In the genomic region with DNA sequence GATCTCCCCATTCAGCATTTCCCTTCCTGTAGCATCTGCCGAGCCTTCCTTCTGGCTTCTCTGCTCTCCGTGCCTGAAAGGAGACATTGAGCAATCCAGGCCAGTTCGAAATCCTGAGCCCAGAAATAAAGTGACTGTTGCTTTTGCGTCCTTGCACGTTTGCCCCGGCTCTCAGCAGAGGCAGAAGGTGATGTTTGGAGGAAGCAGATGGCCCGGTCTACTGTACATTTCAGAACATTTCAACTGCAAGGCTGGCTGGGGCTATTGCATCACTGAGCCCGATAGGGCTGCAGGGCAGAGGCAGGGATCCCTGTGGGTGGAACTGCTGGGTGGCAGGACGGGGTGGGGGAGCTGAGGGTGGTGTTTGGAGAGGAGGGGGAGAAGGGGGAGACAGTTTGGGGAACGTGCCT, we compare ENCODE assay signal across 13 cellular contexts. TPM values are rescaled to one million over a fixed set of nuclear protein-coding genes. Genes with fewer than 3 reads are reported as not detected.
A peak's percentile ranks its signal among the peaks of the same experiment; 100 is the strongest.
DNase-seq lines count a peak whose midpoint lies in the region; ATAC-seq and TF ChIP-seq lines count a peak whose summit lies in the region.
"Had no signal": no experiment of that assay in that cellular context is flagged by ENCODE, and none has a peak within 500 bp of the region (broad histone marks: within the 10 kb centered on the region; RNA-seq: fewer than 3 reads in every experiment).

No MANE protein-coding gene starts in this region.

- in situ Hi-C loops in IMR-90 (cut with MboI; ENCODE audit: low sequenced_read_pairs) = no loop called here

- CTCF ChIA-PET in IMR-90 (lab: Yijun Ruan, JAX) = no interaction called here

- H3K4me3 Mint-ChIP-seq in nephron progenitor cell = no peak overlapping the region

- no peak overlapping the region for H2BK20ac ChIP-seq in IMR-90 (ENCODE audit: low read depth, low read length)

- H3K56ac ChIP-seq in IMR-90 (ENCODE audit: extremely low read depth, insufficient read depth, low read length) = no peak overlapping the region
- H3K56ac ChIP-seq in mesendoderm (ENCODE audit: low read length) = no peak overlapping the region

- H3K9me3 ChIP-seq in IMR-90 (ENCODE audit: control insufficient read depth, insufficient read depth, low read length) (peaks cover 4% of the 10 kb centered on the region; the same call in 1 of the 2 replicates), ascending aorta (no peaks in the 10 kb centered on the region), mesenchymal stem cell (ENCODE audit: control insufficient read depth, low read length) (no peaks in the 10 kb centered on the region)

- no peaks in the 10 kb centered on the region for H3K9me3 Mint-ChIP-seq in nephron progenitor cell

- H2BK120ac ChIP-seq in IMR-90 (ENCODE audit: low read depth, low read length) = no peak overlapping the region
- H2BK120ac ChIP-seq in mesenchymal stem cell (ENCODE audit: low read depth, low read length) = no peak overlapping the region
- H2BK120ac ChIP-seq in mesendoderm (ENCODE audit: low read depth, low read length) = no peak overlapping the region

- H3K9ac ChIP-seq in IMR-90 (ENCODE audit: low read depth, low read length) (no peak overlapping the region), mesenchymal stem cell (ENCODE audit: low read length) (no peak overlapping the region), mesendoderm (ENCODE audit: low read length) (no peak overlapping the region)

- H3K4me2 ChIP-seq in IMR-90 (ENCODE audit: low read depth, low read length) = no peak overlapping the region
- no peak overlapping the region for H3K4me2 ChIP-seq in mesenchymal stem cell (ENCODE audit: low read length, poor library complexity, severe bottlenecking)
- no peak overlapping the region for H3K4me2 ChIP-seq in mesendoderm (ENCODE audit: low read length)

- H2AFZ ChIP-seq in IMR-90 (replicated peaks; ENCODE audit: low read length, poor library complexity) (no peak overlapping the region), mesenchymal stem cell (ENCODE audit: low read depth, low read length) (no peak overlapping the region)

- H4K20me1 ChIP-seq in IMR-90 (ENCODE audit: insufficient read depth, low read length) = no peaks in the 10 kb centered on the region

- H3K27ac Mint-ChIP-seq in nephron progenitor cell = no peak overlapping the region

- no peak for TF ChIP-seq RAD21 in IMR-90 (IDR thresholded peaks at IDR 0.05; ENCODE audit: low read length)

- no peak overlapping the region for H2BK12ac ChIP-seq in mesenchymal stem cell (ENCODE audit: low read length in 2 of 2)

- H3K14ac ChIP-seq in IMR-90 (replicated peaks; ENCODE audit: low read depth, low read length) = no peak overlapping the region
- H3K14ac ChIP-seq in mesenchymal stem cell (ENCODE audit: low read length in 2 of 2) = no peak overlapping the region

- H2AK9ac ChIP-seq in IMR-90 (replicated peaks; ENCODE audit: low read depth, low read length, poor library complexity) = no peak overlapping the region

- peak; percentile 95 to 98 for DNase-seq in AML-193 (lab: John Stamatoyannopoulos, UW)
- peak; percentile 10 for DNase-seq in IMR-90
- DNase-seq in ascending aorta (ENCODE audit: low spot score in 2 of 2) = peak; percentile 41 to 69
- DNase-seq in mesenchymal stem cell = peak; percentile 89
- no peak for DNase-seq in NCI-H2227 treated with DMSO at 0.1 percent for 48 hours (lab: John Stamatoyannopoulos, UW)
- DNase-seq in nephron progenitor cell = no peak
- no peak for DNase-seq in mesendoderm
- no peak for DNase-seq in mesenteric fat pad (ENCODE audit: low spot score)
- DNase-seq: activated CD4-positive, alpha-beta T cell treated with anti-CD3 and anti-CD28 coated beads for 1 hour; COR-L47; NCI-H1436 had no signal

- POLR2A ChIA-PET in IMR-90 (lab: Charles Lee; ENCODE audit: unreplicated experiment) = no interaction called here

- BruUV-seq in IMR-90 (replicated peaks; lab: Mats Ljungman, UMichigan) = no TSS peak

- H2AK5ac ChIP-seq in IMR-90 (ENCODE audit: low read depth, low read length) (no peak overlapping the region), mesenchymal stem cell (ENCODE audit: low read length, severe bottlenecking) (no peak overlapping the region), mesendoderm (ENCODE audit: low read length) (no peak overlapping the region)

- dilution Hi-C loops in IMR-90 (cut with HindIII; ENCODE audit: low sequenced_read_pairs, unreplicated experiment) = no loop called here

- H3K27me3 ChIP-seq in IMR-90 (ENCODE audit: control insufficient read depth, insufficient read depth, low read length) (peaks cover 67% of the 10 kb centered on the region), ascending aorta (no peaks in the 10 kb centered on the region), mesenchymal stem cell (ENCODE audit: control insufficient read depth in 1 of 2, insufficient read depth in 1 of 2, low read length in 2 of 2) (peaks cover 18 to 48% of the 10 kb centered on the region in 2 experiments), mesendoderm (ENCODE audit: insufficient read depth, low read length, poor library complexity) (no peaks in the 10 kb centered on the region)

- ATAC-seq in IMR-90 (ENCODE audit: low read depth) = peak; percentile 48

- H3K27me3 Mint-ChIP-seq in nephron progenitor cell (ENCODE audit: low read depth, poor library complexity) = peaks cover 28% of the 10 kb centered on the region

- H3K4ac ChIP-seq in IMR-90 (ENCODE audit: low read depth, low read length) (no peak overlapping the region), mesenchymal stem cell (ENCODE audit: low read depth in 1 of 2, low read length in 2 of 2) (no peak overlapping the region), mesendoderm (ENCODE audit: low read depth, low read length) (no peak overlapping the region)

- H4K91ac ChIP-seq in IMR-90 (ENCODE audit: insufficient read depth, low read depth, low read length) = no peak overlapping the region
- H4K91ac ChIP-seq in mesenchymal stem cell (ENCODE audit: low read length) = no peak overlapping the region

- no peak overlapping the region for H3K27ac ChIP-seq in IMR-90 (ENCODE audit: insufficient read depth, low read length)
- H3K27ac ChIP-seq in ascending aorta = no peak overlapping the region
- no peak overlapping the region for H3K27ac ChIP-seq in mesenchymal stem cell (ENCODE audit: low read length, poor library complexity, severe bottlenecking)
- no peak overlapping the region for H3K27ac ChIP-seq in mesendoderm (ENCODE audit: low read depth, low read length)

- no peak overlapping the region for H3K18ac ChIP-seq in IMR-90 (ENCODE audit: low read depth, low read length)
- H3K18ac ChIP-seq in mesenchymal stem cell (ENCODE audit: low read depth in 1 of 2, low read length in 2 of 2) = no peak overlapping the region
- no peak overlapping the region for H3K18ac ChIP-seq in mesendoderm (ENCODE audit: low read length)

- TF ChIP-seq CTCF in IMR-90 (conservative IDR thresholded peaks at IDR 0.05; ENCODE audit: low read depth, low read length) (no peak), ascending aorta (IDR thresholded peaks at IDR 0.05) (no peak), nephron progenitor cell (IDR thresholded peaks at IDR 0.05) (no peak)

- no peaks in the 10 kb centered on the region for H3K9me1 ChIP-seq in IMR-90 (ENCODE audit: insufficient read depth, low read length)

- no peak overlapping the region for H4K5ac ChIP-seq in IMR-90 (ENCODE audit: low read depth, low read length)
- H4K5ac ChIP-seq in mesendoderm (ENCODE audit: low read length) = no peak overlapping the region

- H3K36me3 ChIP-seq in IMR-90 (ENCODE audit: control insufficient read depth, insufficient read depth, low read length) (no peaks in the 10 kb centered on the region), ascending aorta (no peaks in the 10 kb centered on the region), mesenchymal stem cell (ENCODE audit: control insufficient read depth in 1 of 2, insufficient read depth in 2 of 2, low read depth in 1 of 2, low read length in 2 of 2) (no peaks in the 10 kb centered on the region), mesendoderm (ENCODE audit: control insufficient read depth, insufficient read depth, low read length) (no peaks in the 10 kb centered on the region)

- no peak for TF ChIP-seq POLR2A in IMR-90 (IDR thresholded peaks at IDR 0.05; ENCODE audit: low read depth, low read length)

- H3K23ac ChIP-seq in IMR-90 (ENCODE audit: low read depth, low read length) (no peak overlapping the region), mesenchymal stem cell (ENCODE audit: low read length in 2 of 2) (no peak overlapping the region), mesendoderm (ENCODE audit: low read length) (no peak overlapping the region)

- intact Hi-C loops in IMR-90 (cut with micrococcal nuclease) = no loop called here
- intact Hi-C loops in ascending aorta (cut with DNase I) = no loop called here

- H2BK5ac ChIP-seq in IMR-90 (ENCODE audit: low read depth, low read length, poor library complexity, severe bottlenecking) (no peak overlapping the region), mesenchymal stem cell (ENCODE audit: low read depth, low read length, poor library complexity, severe bottlenecking) (no peak overlapping the region), mesendoderm (ENCODE audit: low read length) (no peak overlapping the region)

- H4K8ac ChIP-seq in IMR-90 (ENCODE audit: low read depth in 2 of 2, low read length in 2 of 2) = no peak overlapping the region
- H4K8ac ChIP-seq in mesenchymal stem cell (ENCODE audit: low read length) = peak overlapping the region; percentile 38
- no peak overlapping the region for H4K8ac ChIP-seq in mesendoderm (ENCODE audit: low read depth, low read length)

- H2BK15ac ChIP-seq in IMR-90 (ENCODE audit: low read depth, low read length) (no peak overlapping the region), mesenchymal stem cell (ENCODE audit: low read depth, poor library complexity, severe bottlenecking) (no peak overlapping the region), mesendoderm (replicated peaks; ENCODE audit: low read depth) (no peak overlapping the region)

- peaks cover 58% of the 10 kb centered on the region for H3K4me1 Mint-ChIP-seq in nephron progenitor cell

- H3K36me3 Mint-ChIP-seq in nephron progenitor cell (ENCODE audit: low read depth) = no peaks in the 10 kb centered on the region

- H3K79me2 ChIP-seq in mesendoderm (ENCODE audit: control insufficient read depth, insufficient read depth, low read length) = no peaks in the 10 kb centered on the region

- WGBS in IMR-90 (ENCODE audit: extremely low coverage in 2 of 2, insufficient read length in 1 of 2), 2 experiments = 3% methylated on average over 4 of the region's 10 CpGs; no CpG with 5 or more reads in 1 of the 2 experiments
- 55% methylated on average over 10 of the region's 10 CpGs for WGBS in mesenchymal stem cell
- no CpG with 5 or more reads among the region's 10 CpGs for WGBS in mesendoderm (ENCODE audit: extremely low coverage, insufficient coverage, low lambda C conversion rate)

- H3K4me3 ChIP-seq in IMR-90 (ENCODE audit: insufficient read depth, low read depth, low read length) (no peak overlapping the region), ascending aorta (no peak overlapping the region), mesenchymal stem cell (ENCODE audit: insufficient read depth in 1 of 2, low read depth in 1 of 2, low read length in 2 of 2) (no peak overlapping the region), mesendoderm (ENCODE audit: low read length) (no peak overlapping the region)

- H3K79me1 ChIP-seq in IMR-90 (ENCODE audit: low read depth in 1 of 2, low read length in 2 of 2) = no peaks in the 10 kb centered on the region
- H3K79me1 ChIP-seq in mesenchymal stem cell (replicated peaks; ENCODE audit: low read length, poor library complexity, severe bottlenecking) = no peaks in the 10 kb centered on the region
- no peaks in the 10 kb centered on the region for H3K79me1 ChIP-seq in mesendoderm (ENCODE audit: low read length)

- H3K4me1 ChIP-seq in IMR-90 (ENCODE audit: control insufficient read depth, insufficient read depth, low read length) (peaks cover 7% of the 10 kb centered on the region; the same call in 1 of the 2 replicates), ascending aorta (no peaks in the 10 kb centered on the region), mesenchymal stem cell (ENCODE audit: control insufficient read depth, insufficient read depth, low read depth, low read length) (no peaks in the 10 kb centered on the region), mesendoderm (ENCODE audit: control insufficient read depth, low read depth, low read length) (no peaks in the 10 kb centered on the region)

RNA-seq across cellular contexts. Expression of a gene that starts 29.5 kb away (rescaled TPM):
- total RNA-seq in IMR-90 (2012; rRNA removed) = not detected in 2 replicates
- not detected in 2 replicates for polyA plus RNA-seq in IMR-90 (2012; rRNA removed)
- not detected in 2 replicates for polyA plus RNA-seq in IMR-90 (2012; cell fraction: cytosol; rRNA removed)
- polyA plus RNA-seq in IMR-90 (2012; cell fraction: nucleus; rRNA removed; ENCODE audit: low replicate concordance) = not detected in 2 replicates
- total RNA-seq in ascending aorta = 20.0 TPM
- 0.21 TPM for polyA plus RNA-seq in mesenchymal stem cell (2013, experiment 1 of 2)
- 0.08 TPM for polyA plus RNA-seq in mesenchymal stem cell (2013, experiment 2 of 2)
- 0.07 TPM for polyA plus RNA-seq in mesendoderm (2013, experiment 1 of 2)
- 0.07 TPM for polyA plus RNA-seq in mesendoderm (2013, experiment 2 of 2)
- 112 TPM for total RNA-seq in mesenteric fat pad
- total RNA-seq: RPMI7951 had no signal
- polyA plus RNA-seq: keratinocyte had no signal

Comparison
In these comparisons a context has a peak if more than half of its experiments do, and no peak if none do; other contexts are left out.
1. DNase-seq: peak in AML-193 (2 of 2), IMR-90 (single experiment), ascending aorta (2 of 2) and mesenchymal stem cell (single experiment); none in NCI-H2227 treated with DMSO at 0.1 percent for 48 hours (single experiment), nephron progenitor cell (single experiment), mesendoderm (single experiment) and mesenteric fat pad (single experiment).
2. RNA of a gene that starts 29.5 kb away (total RNA-seq): 112 TPM in mesenteric fat pad (single experiment) and 20.0 TPM in ascending aorta (single experiment); not detected in IMR-90; every median in the first group is over 10 times any median in the second.